ENCODE assay signal across 8 cellular contexts in genomic region chr12:102120886-102121285, GRCh38.
A peak's percentile ranks its signal among the peaks of the same experiment; 100 is the strongest.
DNase-seq lines count a peak whose midpoint lies in the region; ATAC-seq lines count a peak whose summit lies in the region.

No MANE protein-coding gene starts in this region.

- peaks cover 4% of the 10 kb centered on the region for H3K36me3 Mint-ChIP-seq in activated naive CD8-positive, alpha-beta T cell

- peak overlapping the region; percentile 96 for H3K4me3 Mint-ChIP-seq in activated naive CD8-positive, alpha-beta T cell

- DNase-seq in SIG-M5 treated with dmso at 0.1 percent for 504 hours (lab: John Stamatoyannopoulos, UW; ENCODE audit: unreplicated experiment) (peak; percentile 57), SIG-M5 (lab: John Stamatoyannopoulos, UW) (no peak), Kasumi-1 (lab: John Stamatoyannopoulos, UW) (peak; percentile 23 to 34), islet precursor cell (peak; percentile 75), NCI-H2171 (lab: John Stamatoyannopoulos, UW) (no peak)

- H3K4me1 Mint-ChIP-seq in activated naive CD8-positive, alpha-beta T cell (ENCODE audit: low read depth), result peaks cover 17% of the 10 kb centered on the region

- no peaks in the 10 kb centered on the region for H3K27me3 Mint-ChIP-seq in activated naive CD8-positive, alpha-beta T cell

- H3K27ac Mint-ChIP-seq in activated naive CD8-positive, alpha-beta T cell, result peak overlapping the region; percentile 89

- H3K9me3 Mint-ChIP-seq in activated naive CD8-positive, alpha-beta T cell (ENCODE audit: low read depth), result no peaks in the 10 kb centered on the region

- ATAC-seq in HG02571 (IDR thresholded peaks at IDR 0.05; ENCODE audit: unreplicated experiment), result no peak
- ATAC-seq in HG03175 (IDR thresholded peaks at IDR 0.05; ENCODE audit: unreplicated experiment), result no peak

Comparison
In these comparisons a context has a peak if more than half of its experiments do, and no peak if none do; other contexts are left out.
1. DNase-seq: peak in SIG-M5 treated with dmso at 0.1 percent for 504 hours (single experiment), Kasumi-1 (2 of 2) and islet precursor cell (single experiment); none in SIG-M5 (single experiment) and NCI-H2171 (single experiment).